1 cellular context compared by ENCODE assay signal in genomic region chr4:2480649-2481048, GRCh38.
TF ChIP-seq lines count a peak whose summit lies in the region.

No MANE protein-coding gene starts in this region.

TF ChIP-seq in GM12878, 131 proteins besides CTCF, POLR2A, EP300 and RAD21:
- TF ChIP-seq PKNOX1 (IDR thresholded peaks at IDR 0.05): no peak
- no peak for TF ChIP-seq ATF7 (IDR thresholded peaks at IDR 0.05; ENCODE audit: low read depth)
- no peak for TF ChIP-seq RUNX3 (IDR thresholded peaks at IDR 0.05; ENCODE audit: low read length)
- TF ChIP-seq PRDM15 (CRISPR knock-in tag; IDR thresholded peaks at IDR 0.05): no peak
- no peak for TF ChIP-seq KDM1A (IDR thresholded peaks at IDR 0.05; ENCODE audit: borderline replicate concordance)
- no peak for TF ChIP-seq IRF3 (IDR thresholded peaks at IDR 0.05)
- TF ChIP-seq USF1 (IDR thresholded peaks at IDR 0.05; ENCODE audit: borderline replicate concordance, extremely low read length, insufficient read depth, low read depth, low read length): no peak
